In genomic region chr5:52139888-52140580, GRCh38 we compare ENCODE assay signal across 22 cellular contexts.
DNase-seq lines count a peak whose midpoint lies in the region; TF ChIP-seq lines count a peak whose summit lies in the region.
"Had no signal": no experiment of that assay in that cellular context is flagged by ENCODE, and none has a peak within 500 bp of the region (broad histone marks: within the 10 kb centered on the region; RNA-seq: fewer than 3 reads in every experiment).

No MANE protein-coding gene starts in this region.

- H3K4me1 ChIP-seq in Caco-2, result no peaks in the 10 kb centered on the region
- H3K4me1 ChIP-seq: A549, body of pancreas, SJCRH30 had no signal

- BruUV-seq in Caco-2 (replicated peaks; lab: Mats Ljungman, UMichigan), result no TSS peak

- DNase-seq in COR-L47 (lab: John Stamatoyannopoulos, UW) (peak; percentile 5), NCI-H1105 (lab: John Stamatoyannopoulos, UW) (peak; percentile 97), NCI-H2171 treated with DMSO at 0.1 percent for 48 hours (lab: John Stamatoyannopoulos, UW) (peak; percentile 87), WERI-Rb-1 (peak; percentile 8), foreskin melanocyte (no peak), Caco-2 (no peak), GDM1 (lab: John Stamatoyannopoulos, UW) (no peak)
- no peak for DNase-seq in T-helper 2 cell treated with Interferon-gamma antibody and Interleukin-4, amounts not matched to agents 5 μg/mL and 100 μg/mL, for 36 hours (ENCODE audit: low spot score)
- DNase-seq: activated CD4-positive, CD25-positive, alpha-beta regulatory T cell treated with anti-CD3 and anti-CD28 coated beads, Interleukin-2, amount 50 U/mL, for 72 hours; activated T-cell treated with anti-CD3 and anti-CD28 coated beads, Interleukin-2, amount 50 U/mL, for 1 hour; body of pancreas; Karpas-422; left colon; MV-4-11; naive B cell; nucleus accumbens; stimulated activated CD4-positive, alpha-beta T cell treated with anti-CD3 and anti-CD28 coated beads, Interleukin-1b, Interleukin-23, amount 100 ng/mL, for 48 hours; T-helper 1 cell had no signal

- H3K27me3 ChIP-seq in WERI-Rb-1 (ENCODE audit: insufficient read depth, low read depth, severe bottlenecking), result no peaks in the 10 kb centered on the region
- no peaks in the 10 kb centered on the region for H3K27me3 ChIP-seq in Caco-2 (replicated peaks; ENCODE audit: control insufficient read depth, insufficient read depth, low read length)
- H3K27me3 ChIP-seq: body of pancreas, SJCRH30 had no signal

- H3K27ac Mint-ChIP-seq in Caco-2 (ENCODE audit: unreplicated experiment), result no peak overlapping the region
- H3K27ac Mint-ChIP-seq in T-helper 2 cell treated with Interferon-gamma antibody and Interleukin-4, amounts not matched to agents 5 μg/mL and 100 μg/mL, for 36 hours, result no peak overlapping the region
- H3K27ac Mint-ChIP-seq: B cell, naive B cell had no signal

- no peak overlapping the region for H3K27ac ChIP-seq in WERI-Rb-1
- H3K27ac ChIP-seq: A549, body of pancreas, SJCRH30, skin epidermis had no signal

- no peak for TF ChIP-seq CTCF in WERI-Rb-1 (IDR thresholded peaks at IDR 0.05; ENCODE audit: low read depth, low read length)
- no peak for TF ChIP-seq CTCF in Caco-2 (IDR thresholded peaks at IDR 0.05; ENCODE audit: insufficient read depth in 1 of 2, low read depth in 1 of 2, low read length in 1 of 2, severe bottlenecking in 1 of 2, unreplicated experiment in 1 of 2)

- H3K4me1 Mint-ChIP-seq in Caco-2 (ENCODE audit: low read depth, unreplicated experiment), result no peaks in the 10 kb centered on the region
- H3K4me1 Mint-ChIP-seq in T-helper 2 cell treated with Interferon-gamma antibody and Interleukin-4, amounts not matched to agents 5 μg/mL and 100 μg/mL, for 36 hours (ENCODE audit: low read depth), result no peaks in the 10 kb centered on the region
- H3K4me1 Mint-ChIP-seq: B cell, naive B cell had no signal

- no peak overlapping the region for H3K4me3 Mint-ChIP-seq in Caco-2 (ENCODE audit: unreplicated experiment)
- H3K4me3 Mint-ChIP-seq in T-helper 2 cell treated with Interferon-gamma antibody and Interleukin-4, amounts not matched to agents 5 μg/mL and 100 μg/mL, for 36 hours, result no peak overlapping the region
- H3K4me3 Mint-ChIP-seq: B cell, naive B cell had no signal

- H3K9me3 ChIP-seq in WERI-Rb-1 (ENCODE audit: severe bottlenecking) (no peaks in the 10 kb centered on the region), Caco-2 (no peaks in the 10 kb centered on the region)
- H3K9me3 ChIP-seq: A549, body of pancreas, SJCRH30 had no signal

- H3K9me3 Mint-ChIP-seq in Caco-2 (ENCODE audit: unreplicated experiment), result no peaks in the 10 kb centered on the region
- H3K9me3 Mint-ChIP-seq in T-helper 2 cell treated with Interferon-gamma antibody and Interleukin-4, amounts not matched to agents 5 μg/mL and 100 μg/mL, for 36 hours, result no peaks in the 10 kb centered on the region

- H3K4me3 ChIP-seq in WERI-Rb-1 (ENCODE audit: low read depth, low read length), result no peak overlapping the region
- no peak overlapping the region for H3K4me3 ChIP-seq in Caco-2 (ENCODE audit: low read depth, low read length)
- H3K4me3 ChIP-seq: A549, body of pancreas, SJCRH30, skin epidermis had no signal

- intact Hi-C loops in Caco-2 (cut with micrococcal nuclease; ENCODE audit: unreplicated experiment), result no loop called here

- CTCF ChIA-PET in Caco-2 (lab: Charles Lee), result no interaction called here

- H3K36me3 ChIP-seq in WERI-Rb-1 (no peaks in the 10 kb centered on the region), Caco-2 (ENCODE audit: control insufficient read depth, insufficient read depth, low read length) (no peaks in the 10 kb centered on the region)
- H3K36me3 ChIP-seq: SJCRH30 had no signal

- no peaks in the 10 kb centered on the region for H3K36me3 Mint-ChIP-seq in Caco-2 (ENCODE audit: insufficient read depth, unreplicated experiment)
- no peaks in the 10 kb centered on the region for H3K36me3 Mint-ChIP-seq in T-helper 2 cell treated with Interferon-gamma antibody and Interleukin-4, amounts not matched to agents 5 μg/mL and 100 μg/mL, for 36 hours (ENCODE audit: low read depth)
- H3K36me3 Mint-ChIP-seq: naive B cell had no signal

- POLR2A ChIA-PET in Caco-2 (lab: Charles Lee), result no interaction called here

- no peaks in the 10 kb centered on the region for H3K27me3 Mint-ChIP-seq in Caco-2 (ENCODE audit: insufficient read depth, unreplicated experiment)
- no peaks in the 10 kb centered on the region for H3K27me3 Mint-ChIP-seq in T-helper 2 cell treated with Interferon-gamma antibody and Interleukin-4, amounts not matched to agents 5 μg/mL and 100 μg/mL, for 36 hours (ENCODE audit: low read depth)
- H3K27me3 Mint-ChIP-seq: B cell, naive B cell had no signal

Comparison
In these comparisons a context has a peak if more than half of its experiments do, and no peak if none do; other contexts are left out.
1. DNase-seq: peak in COR-L47 (single experiment), NCI-H1105 (single experiment), NCI-H2171 treated with DMSO at 0.1 percent for 48 hours (single experiment) and WERI-Rb-1 (single experiment); none in foreskin melanocyte (single experiment), Caco-2 (0 of 2), T-helper 2 cell treated with Interferon-gamma antibody and Interleukin-4, amounts not matched to agents 5 μg/mL and 100 μg/mL, for 36 hours (single experiment) and GDM1 (single experiment).